Comparison of ENCODE assay signal across 11 cellular contexts in the genomic region with DNA sequence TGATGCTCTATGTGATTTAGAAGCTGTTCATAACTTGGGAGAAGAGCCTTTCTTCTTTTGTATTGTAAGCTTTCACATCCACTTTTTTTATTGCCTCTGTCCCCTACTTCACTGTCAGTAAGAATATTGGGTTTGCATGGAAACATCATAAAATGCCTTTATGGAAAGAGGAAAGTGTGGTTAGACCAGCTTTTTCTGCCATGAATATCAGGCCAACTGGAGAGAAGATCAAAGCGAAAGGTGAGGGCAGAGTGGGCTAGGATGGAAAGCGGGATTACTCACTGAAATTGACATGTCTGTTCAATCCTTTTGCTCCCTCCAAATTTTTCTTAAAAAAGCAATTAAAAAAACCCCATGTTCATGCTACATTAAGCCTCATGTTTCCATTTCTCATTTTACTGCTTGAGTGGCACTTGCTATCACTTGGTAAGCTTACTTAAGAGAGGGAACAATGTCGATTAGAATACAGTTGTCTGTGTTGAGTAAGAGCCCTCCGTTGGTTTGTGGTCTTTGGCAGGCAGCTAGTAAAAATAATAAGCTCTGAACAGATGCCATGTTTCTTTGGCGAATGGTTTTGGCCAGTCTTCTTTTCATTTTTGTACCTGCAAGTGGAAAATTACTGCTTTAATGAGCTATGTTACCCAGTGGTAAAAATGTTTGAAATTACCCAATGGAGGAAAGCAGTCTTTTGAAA. TPM values are rescaled to one million over a fixed set of nuclear protein-coding genes. Genes with fewer than 3 reads are reported as not detected.
DNase-seq lines count a peak whose midpoint lies in the region; ATAC-seq and TF ChIP-seq lines count a peak whose summit lies in the region.
"Had no signal": no experiment of that assay in that cellular context is flagged by ENCODE, and none has a peak within 500 bp of the region (broad histone marks: within the 10 kb centered on the region; RNA-seq: fewer than 3 reads in every experiment).

No MANE protein-coding gene starts in this region.

- POLR2A ChIA-PET in HEK293T (lab: Yijun Ruan, JAX) = interaction anchor here (1.1 kb wide), 1 partner anchor 80 kb away, joined by 3 read pairs; no protein-coding TSS in a partner anchor

- H2AFZ ChIP-seq in fibroblast of lung (ENCODE audit: low read length) = no peak overlapping the region

- TF ChIP-seq CTCF in fibroblast of lung (conservative IDR thresholded peaks at IDR 0.05 in 1 of 2, IDR thresholded peaks at IDR 0.05 in 1 of 2; ENCODE audit: low read depth in 1 of 2, low read length in 2 of 2) = no peak

- no peaks in the 10 kb centered on the region for H3K9me3 ChIP-seq in fibroblast of lung (ENCODE audit: control insufficient read depth, insufficient read depth, low read depth, low read length)

- H4K20me1 ChIP-seq in fibroblast of lung (ENCODE audit: control insufficient read depth, extremely low read depth, insufficient read depth, low read length) = no peaks in the 10 kb centered on the region

- CTCF ChIA-PET in HEK293T (lab: Yijun Ruan, JAX) = interaction anchor here (0.9 to 4.6 kb wide), 9 partner anchors 9 to 136 kb away, joined by 3 to 49 read pairs (median 4); no protein-coding TSS in a partner anchor

- H3K27ac ChIP-seq in fibroblast of lung (ENCODE audit: insufficient read depth, low read length) = no peak overlapping the region

- DNase-seq in HEK293T (ENCODE audit: extremely low spot score) (no peak), NCI-H446 treated with DMSO at 0.1 percent for 48 hours (lab: John Stamatoyannopoulos, UW) (peak; percentile 21), fibroblast of lung (ENCODE audit: low read depth in 2 of 2) (peak; percentile 39 to 83), skeletal muscle cell (ENCODE audit: low read depth) (peak; percentile 38), left colon (no peak)
- DNase-seq: activated T-cell treated with anti-CD3 and anti-CD28 coated beads, Interleukin-2, amount 50 U/mL, for 1 hour had no signal

- no peak overlapping the region for H3K9ac ChIP-seq in fibroblast of lung (ENCODE audit: insufficient read depth, low read length)

- H3K27me3 ChIP-seq in fibroblast of lung (ENCODE audit: control insufficient read depth, insufficient read depth, low read length) = no peaks in the 10 kb centered on the region

- H3K4me3 ChIP-seq in fibroblast of lung (replicated peaks in 1 of 4; ENCODE audit: control extremely low read depth in 1 of 4, insufficient read depth in 1 of 4, low read depth in 3 of 4, low read length in 4 of 4) (no peak overlapping the region), skeletal muscle cell (ENCODE audit: low read depth, low read length) (no peak overlapping the region)

- H3K79me2 ChIP-seq in fibroblast of lung (ENCODE audit: control insufficient read depth, insufficient read depth, low read length) = no peaks in the 10 kb centered on the region

- ATAC-seq in activated CD4-positive, CD25-positive, alpha-beta regulatory T cell treated with anti-CD3 and anti-CD28 coated beads, Interleukin-2, amount 50 U/mL, for 24 hours = no peak
- no peak for ATAC-seq in left colon
- no peak for ATAC-seq in GM21381 (IDR thresholded peaks at IDR 0.05; ENCODE audit: unreplicated experiment)

- no peaks in the 10 kb centered on the region for H3K4me1 ChIP-seq in fibroblast of lung (ENCODE audit: control insufficient read depth, extremely low read depth, insufficient read depth, low read length)

- H3K4me2 ChIP-seq in fibroblast of lung (ENCODE audit: extremely low read depth, insufficient read depth, low read length) = no peak overlapping the region

- no peaks in the 10 kb centered on the region for H3K36me3 ChIP-seq in fibroblast of lung (ENCODE audit: control insufficient read depth, insufficient read depth, low read length)

- intact Hi-C loops in left colon (cut with DNase I, micrococcal nuclease) = loop anchor here (10.0 kb wide), 2 partner anchors 98 to 158 kb away; no protein-coding TSS in a partner anchor

TF ChIP-seq in HEK293T, 16 proteins besides CTCF, POLR2A, EP300 and RAD21:
- TF ChIP-seq, protein P1, sequence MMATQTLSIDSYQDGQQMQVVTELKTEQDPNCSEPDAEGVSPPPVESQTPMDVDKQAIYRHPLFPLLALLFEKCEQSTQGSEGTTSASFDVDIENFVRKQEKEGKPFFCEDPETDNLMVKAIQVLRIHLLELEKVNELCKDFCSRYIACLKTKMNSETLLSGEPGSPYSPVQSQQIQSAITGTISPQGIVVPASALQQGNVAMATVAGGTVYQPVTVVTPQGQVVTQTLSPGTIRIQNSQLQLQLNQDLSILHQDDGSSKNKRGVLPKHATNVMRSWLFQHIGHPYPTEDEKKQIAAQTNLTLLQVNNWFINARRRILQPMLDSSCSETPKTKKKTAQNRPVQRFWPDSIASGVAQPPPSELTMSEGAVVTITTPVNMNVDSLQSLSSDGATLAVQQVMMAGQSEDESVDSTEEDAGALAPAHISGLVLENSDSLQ (IDR thresholded peaks at IDR 0.05) = 0 out of 2 replicates have a peak, but pooled peaks have one; percentile 27
- no peak for TF ChIP-seq L3MBTL2 (conservative IDR thresholded peaks at IDR 0.05)
- TF ChIP-seq ELF4 (IDR thresholded peaks at IDR 0.05) = no peak
- no peak for TF ChIP-seq TARDBP (IDR thresholded peaks at IDR 0.05)
- TF ChIP-seq CTBP1 (IDR thresholded peaks at IDR 0.05; ENCODE audit: borderline replicate concordance) = no peak
- TF ChIP-seq ZNF384 (IDR thresholded peaks at IDR 0.05) = no peak

RNA-seq across cellular contexts. Expression of a gene that starts 35.9 kb away (rescaled TPM):
- total RNA-seq in fibroblast of lung (not detected in 2 replicates), left colon (not detected)
- not detected in 2 replicates for polyA plus RNA-seq in fibroblast of lung
- not detected in 2 replicates for polyA plus RNA-seq in fibroblast of lung (2012)
- not detected in 2 replicates for polyA minus RNA-seq in fibroblast of lung (ENCODE audit: low replicate concordance)
- total RNA-seq: epithelial cell of proximal tubule, mesenteric fat pad, T-cell had no signal

Comparison
In these comparisons a context has a peak if more than half of its experiments do, and no peak if none do; other contexts are left out.
1. DNase-seq: peak in NCI-H446 treated with DMSO at 0.1 percent for 48 hours (single experiment), fibroblast of lung (2 of 2) and skeletal muscle cell (single experiment); none in HEK293T (single experiment) and left colon (0 of 2).